In genomic region chr2:20080415-20080814, GRCh38 we compare ENCODE assay signal across 1 cellular context.
TF ChIP-seq lines count a peak whose summit lies in the region.

No MANE protein-coding gene starts in this region.

TF ChIP-seq in HepG2, 621 proteins besides CTCF, POLR2A, EP300 and RAD21 (continued from another document and continues in another):
- TF ChIP-seq ZNF142 (CRISPR knock-in tag; IDR thresholded peaks at IDR 0.05) (no peak), SAFB2 (CRISPR knock-in tag; IDR thresholded peaks at IDR 0.05; ENCODE audit: borderline replicate concordance, low read depth) (0 out of 2 replicates have a peak, but pooled peaks have one; percentile 46), RFX3 (CRISPR knock-in tag; IDR thresholded peaks at IDR 0.05) (no peak), HCFC1 (IDR thresholded peaks at IDR 0.05; ENCODE audit: low read depth, low read length) (no peak), THAP9 (CRISPR knock-in tag; IDR thresholded peaks at IDR 0.05; ENCODE audit: borderline replicate concordance) (peak; percentile 5; the same call in 1 of the 2 replicates), MTA3 (CRISPR knock-in tag; IDR thresholded peaks at IDR 0.05) (no peak), ZSCAN31 (CRISPR knock-in tag; IDR thresholded peaks at IDR 0.05; ENCODE audit: low read depth) (0 out of 2 replicates have a peak, but pooled peaks have one; percentile 34), SKI (IDR thresholded peaks at IDR 0.05; ENCODE audit: partially characterized antibody) (no peak), MAFF (IDR thresholded peaks at IDR 0.05; ENCODE audit: low read depth, low read length) (no peak), TBX2 (CRISPR knock-in tag; IDR thresholded peaks at IDR 0.05; ENCODE audit: borderline replicate concordance) (peak; percentile 40; the same call in 1 of the 2 replicates), ZNF552 (CRISPR knock-in tag; IDR thresholded peaks at IDR 0.05; ENCODE audit: borderline replicate concordance) (no peak), EED (CRISPR knock-in tag; IDR thresholded peaks at IDR 0.05) (0 out of 2 replicates have a peak, but pooled peaks have one; percentile 31), ZNF367 (CRISPR knock-in tag; IDR thresholded peaks at IDR 0.05; ENCODE audit: borderline replicate concordance) (no peak), ZNF451 (CRISPR knock-in tag; IDR thresholded peaks at IDR 0.05) (no peak), ZNF788 (CRISPR knock-in tag; IDR thresholded peaks at IDR 0.05; ENCODE audit: borderline replicate concordance) (peak; percentile 21; the same call in 1 of the 2 replicates), CC2D1A (CRISPR knock-in tag; IDR thresholded peaks at IDR 0.05) (no peak), ZNF12 (CRISPR knock-in tag; IDR thresholded peaks at IDR 0.05) (no peak), ZFYVE20 (CRISPR knock-in tag; IDR thresholded peaks at IDR 0.05; ENCODE audit: borderline replicate concordance, low read depth) (no peak), ELF4 (CRISPR knock-in tag; IDR thresholded peaks at IDR 0.05; ENCODE audit: borderline replicate concordance) (no peak), ATRX (CRISPR knock-in tag; IDR thresholded peaks at IDR 0.05; ENCODE audit: borderline replicate concordance) (no peak), SPEN (CRISPR knock-in tag; IDR thresholded peaks at IDR 0.05; ENCODE audit: low read depth) (no peak), AKNA (CRISPR knock-in tag; IDR thresholded peaks at IDR 0.05; ENCODE audit: borderline replicate concordance) (no peak), HIVEP1 (CRISPR knock-in tag; IDR thresholded peaks at IDR 0.05) (no peak), CBX5 (CRISPR knock-in tag; IDR thresholded peaks at IDR 0.05; ENCODE audit: borderline replicate concordance) (peak; percentile 10; the same call in 1 of the 2 replicates)
- TF ChIP-seq, protein P1, sequence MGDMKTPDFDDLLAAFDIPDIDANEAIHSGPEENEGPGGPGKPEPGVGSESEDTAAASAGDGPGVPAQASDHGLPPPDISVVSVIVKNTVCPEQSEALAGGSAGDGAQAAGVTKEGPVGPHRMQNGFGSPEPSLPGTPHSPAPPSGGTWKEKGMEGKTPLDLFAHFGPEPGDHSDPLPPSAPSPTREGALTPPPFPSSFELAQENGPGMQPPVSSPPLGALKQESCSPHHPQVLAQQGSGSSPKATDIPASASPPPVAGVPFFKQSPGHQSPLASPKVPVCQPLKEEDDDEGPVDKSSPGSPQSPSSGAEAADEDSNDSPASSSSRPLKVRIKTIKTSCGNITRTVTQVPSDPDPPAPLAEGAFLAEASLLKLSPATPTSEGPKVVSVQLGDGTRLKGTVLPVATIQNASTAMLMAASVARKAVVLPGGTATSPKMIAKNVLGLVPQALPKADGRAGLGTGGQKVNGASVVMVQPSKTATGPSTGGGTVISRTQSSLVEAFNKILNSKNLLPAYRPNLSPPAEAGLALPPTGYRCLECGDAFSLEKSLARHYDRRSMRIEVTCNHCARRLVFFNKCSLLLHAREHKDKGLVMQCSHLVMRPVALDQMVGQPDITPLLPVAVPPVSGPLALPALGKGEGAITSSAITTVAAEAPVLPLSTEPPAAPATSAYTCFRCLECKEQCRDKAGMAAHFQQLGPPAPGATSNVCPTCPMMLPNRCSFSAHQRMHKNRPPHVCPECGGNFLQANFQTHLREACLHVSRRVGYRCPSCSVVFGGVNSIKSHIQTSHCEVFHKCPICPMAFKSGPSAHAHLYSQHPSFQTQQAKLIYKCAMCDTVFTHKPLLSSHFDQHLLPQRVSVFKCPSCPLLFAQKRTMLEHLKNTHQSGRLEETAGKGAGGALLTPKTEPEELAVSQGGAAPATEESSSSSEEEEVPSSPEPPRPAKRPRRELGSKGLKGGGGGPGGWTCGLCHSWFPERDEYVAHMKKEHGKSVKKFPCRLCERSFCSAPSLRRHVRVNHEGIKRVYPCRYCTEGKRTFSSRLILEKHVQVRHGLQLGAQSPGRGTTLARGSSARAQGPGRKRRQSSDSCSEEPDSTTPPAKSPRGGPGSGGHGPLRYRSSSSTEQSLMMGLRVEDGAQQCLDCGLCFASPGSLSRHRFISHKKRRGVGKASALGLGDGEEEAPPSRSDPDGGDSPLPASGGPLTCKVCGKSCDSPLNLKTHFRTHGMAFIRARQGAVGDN (CRISPR knock-in tag; IDR thresholded peaks at IDR 0.05) = no peak
- TF ChIP-seq, protein P2, sequence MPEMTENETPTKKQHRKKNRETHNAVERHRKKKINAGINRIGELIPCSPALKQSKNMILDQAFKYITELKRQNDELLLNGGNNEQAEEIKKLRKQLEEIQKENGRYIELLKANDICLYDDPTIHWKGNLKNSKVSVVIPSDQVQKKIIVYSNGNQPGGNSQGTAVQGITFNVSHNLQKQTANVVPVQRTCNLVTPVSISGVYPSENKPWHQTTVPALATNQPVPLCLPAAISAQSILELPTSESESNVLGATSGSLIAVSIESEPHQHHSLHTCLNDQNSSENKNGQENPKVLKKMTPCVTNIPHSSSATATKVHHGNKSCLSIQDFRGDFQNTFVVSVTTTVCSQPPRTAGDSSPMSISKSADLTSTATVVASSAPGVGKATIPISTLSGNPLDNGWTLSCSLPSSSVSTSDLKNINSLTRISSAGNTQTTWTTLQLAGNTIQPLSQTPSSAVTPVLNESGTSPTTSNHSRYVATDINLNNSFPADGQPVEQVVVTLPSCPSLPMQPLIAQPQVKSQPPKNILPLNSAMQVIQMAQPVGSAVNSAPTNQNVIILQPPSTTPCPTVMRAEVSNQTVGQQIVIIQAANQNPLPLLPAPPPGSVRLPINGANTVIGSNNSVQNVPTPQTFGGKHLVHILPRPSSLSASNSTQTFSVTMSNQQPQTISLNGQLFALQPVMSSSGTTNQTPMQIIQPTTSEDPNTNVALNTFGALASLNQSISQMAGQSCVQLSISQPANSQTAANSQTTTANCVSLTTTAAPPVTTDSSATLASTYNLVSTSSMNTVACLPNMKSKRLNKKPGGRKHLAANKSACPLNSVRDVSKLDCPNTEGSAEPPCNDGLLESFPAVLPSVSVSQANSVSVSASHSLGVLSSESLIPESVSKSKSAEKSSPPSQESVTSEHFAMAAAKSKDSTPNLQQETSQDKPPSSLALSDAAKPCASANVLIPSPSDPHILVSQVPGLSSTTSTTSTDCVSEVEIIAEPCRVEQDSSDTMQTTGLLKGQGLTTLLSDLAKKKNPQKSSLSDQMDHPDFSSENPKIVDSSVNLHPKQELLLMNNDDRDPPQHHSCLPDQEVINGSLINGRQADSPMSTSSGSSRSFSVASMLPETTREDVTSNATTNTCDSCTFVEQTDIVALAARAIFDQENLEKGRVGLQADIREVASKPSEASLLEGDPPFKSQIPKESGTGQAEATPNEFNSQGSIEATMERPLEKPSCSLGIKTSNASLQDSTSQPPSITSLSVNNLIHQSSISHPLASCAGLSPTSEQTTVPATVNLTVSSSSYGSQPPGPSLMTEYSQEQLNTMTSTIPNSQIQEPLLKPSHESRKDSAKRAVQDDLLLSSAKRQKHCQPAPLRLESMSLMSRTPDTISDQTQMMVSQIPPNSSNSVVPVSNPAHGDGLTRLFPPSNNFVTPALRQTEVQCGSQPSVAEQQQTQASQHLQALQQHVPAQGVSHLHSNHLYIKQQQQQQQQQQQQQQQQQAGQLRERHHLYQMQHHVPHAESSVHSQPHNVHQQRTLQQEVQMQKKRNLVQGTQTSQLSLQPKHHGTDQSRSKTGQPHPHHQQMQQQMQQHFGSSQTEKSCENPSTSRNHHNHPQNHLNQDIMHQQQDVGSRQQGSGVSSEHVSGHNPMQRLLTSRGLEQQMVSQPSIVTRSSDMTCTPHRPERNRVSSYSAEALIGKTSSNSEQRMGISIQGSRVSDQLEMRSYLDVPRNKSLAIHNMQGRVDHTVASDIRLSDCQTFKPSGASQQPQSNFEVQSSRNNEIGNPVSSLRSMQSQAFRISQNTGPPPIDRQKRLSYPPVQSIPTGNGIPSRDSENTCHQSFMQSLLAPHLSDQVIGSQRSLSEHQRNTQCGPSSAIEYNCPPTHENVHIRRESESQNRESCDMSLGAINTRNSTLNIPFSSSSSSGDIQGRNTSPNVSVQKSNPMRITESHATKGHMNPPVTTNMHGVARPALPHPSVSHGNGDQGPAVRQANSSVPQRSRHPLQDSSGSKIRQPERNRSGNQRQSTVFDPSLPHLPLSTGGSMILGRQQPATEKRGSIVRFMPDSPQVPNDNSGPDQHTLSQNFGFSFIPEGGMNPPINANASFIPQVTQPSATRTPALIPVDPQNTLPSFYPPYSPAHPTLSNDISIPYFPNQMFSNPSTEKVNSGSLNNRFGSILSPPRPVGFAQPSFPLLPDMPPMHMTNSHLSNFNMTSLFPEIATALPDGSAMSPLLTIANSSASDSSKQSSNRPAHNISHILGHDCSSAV (CRISPR knock-in tag; IDR thresholded peaks at IDR 0.05; ENCODE audit: borderline replicate concordance) = no peak
